ENCODE assay signal across 15 cellular contexts in the genomic region with DNA sequence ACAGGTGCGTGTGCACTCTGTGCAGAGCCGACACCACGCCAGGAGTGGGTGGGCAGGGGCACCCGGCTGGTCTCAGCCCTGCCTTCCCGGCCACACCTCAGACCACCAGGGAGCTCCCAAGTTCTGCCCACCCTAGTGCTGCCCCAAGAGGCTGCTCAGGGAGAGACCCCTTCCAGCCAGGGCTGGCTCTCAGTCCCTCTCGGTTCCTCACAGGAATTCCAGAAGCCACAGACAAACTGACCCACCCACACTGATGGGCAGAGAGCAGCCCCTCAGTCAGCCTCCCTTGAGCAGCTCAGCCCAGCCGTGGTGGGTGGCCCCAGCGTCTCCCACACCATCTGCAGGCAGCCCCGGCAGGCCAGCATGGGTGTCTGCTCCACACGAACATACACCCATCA. TPM values are rescaled to one million over a fixed set of nuclear protein-coding genes. Genes with fewer than 3 reads are reported as not detected.
DNase-seq lines count a peak whose midpoint lies in the region; ATAC-seq, FAIRE-seq and TF ChIP-seq lines count a peak whose summit lies in the region.
"Had no signal": no experiment of that assay in that cellular context is flagged by ENCODE, and none has a peak within 500 bp of the region (broad histone marks: within the 10 kb centered on the region; RNA-seq: fewer than 3 reads in every experiment).

No MANE protein-coding gene starts in this region.

- H3K9ac ChIP-seq in kidney (ENCODE audit: low read length in 2 of 2) = no peak overlapping the region

- peak; percentile 20 for DNase-seq in activated T-cell treated with anti-CD3 and anti-CD28 coated beads, Interleukin-2, amount 50 U/mL, for 24 hours
- DNase-seq in activated T-cell treated with anti-CD3 and anti-CD28 coated beads, Interleukin-2, amount 50 U/mL, for 72 hours = no peak
- DNase-seq in kidney = peak; percentile 50
- no peak for DNase-seq in type B pancreatic cell (ENCODE audit: extremely low spot score, unreplicated experiment)
- no peak for DNase-seq in NCI-H2196 (lab: John Stamatoyannopoulos, UW; ENCODE audit: unreplicated experiment)
- DNase-seq in activated naive CD4-positive, alpha-beta T cell treated with anti-CD3 and anti-CD28 coated beads, Interleukin-2, amount 50 U/mL, for 72 hours (ENCODE audit: low spot score in 2 of 2) = no peak
- DNase-seq in activated naive CD8-positive, alpha-beta T cell treated with anti-CD3 and anti-CD28 coated beads for 36 hours = no peak
- DNase-seq: activated naive CD4-positive, alpha-beta T cell treated with anti-CD3 and anti-CD28 coated beads, Interleukin-2, amount 50 U/mL, for 16 hours; central memory CD4-positive, alpha-beta T cell; naive thymus-derived CD8-positive, alpha-beta T cell; NCI-H2107; NCI-H774; small intestine had no signal

- TF ChIP-seq CTCF in kidney (IDR thresholded peaks at IDR 0.05; ENCODE audit: borderline replicate concordance, extremely low read depth, insufficient read depth) (no peak), type B pancreatic cell (conservative IDR thresholded peaks at IDR 0.05) (peak; percentile 30)

- no peak for ATAC-seq in activated T-cell treated with anti-CD3 and anti-CD28 coated beads, Interleukin-2, amount 50 U/mL, for 72 hours (replicated peaks in 1 of 2)
- peak; percentile 9 for ATAC-seq in SK-N-SH treated with all-trans-retinoic acid at 6 μM for 48 hours
- ATAC-seq in activated naive CD4-positive, alpha-beta T cell treated with anti-CD3 and anti-CD28 coated beads, Interleukin-2, amount 50 U/mL, for 72 hours = no peak
- ATAC-seq: naive thymus-derived CD8-positive, alpha-beta T cell had no signal

- no peak overlapping the region for H3K27ac ChIP-seq in kidney (ENCODE audit: low read depth in 2 of 2, low read length in 2 of 2)

- H3K27ac Mint-ChIP-seq in activated T-cell treated with anti-CD3 and anti-CD28 coated beads, Interleukin-2, amount 50 U/mL, for 24 hours = no peak overlapping the region
- H3K27ac Mint-ChIP-seq in activated T-cell treated with anti-CD3 and anti-CD28 coated beads, Interleukin-2, amount 50 U/mL, for 72 hours = no peak overlapping the region
- peak overlapping the region; percentile 60 for H3K27ac Mint-ChIP-seq in type B pancreatic cell
- no peak overlapping the region for H3K27ac Mint-ChIP-seq in activated naive CD4-positive, alpha-beta T cell treated with anti-CD3 and anti-CD28 coated beads, Interleukin-2, amount 50 U/mL, for 72 hours
- no peak overlapping the region for H3K27ac Mint-ChIP-seq in activated naive CD8-positive, alpha-beta T cell treated with anti-CD3 and anti-CD28 coated beads for 36 hours

- peaks cover 0 to 2% of the 10 kb centered on the region in 2 donors for H3K36me3 ChIP-seq in kidney (ENCODE audit: control insufficient read depth in 1 of 2, insufficient read depth in 2 of 2, low read length in 2 of 2)

- peaks cover 13% of the 10 kb centered on the region for H3K9me3 Mint-ChIP-seq in activated T-cell treated with anti-CD3 and anti-CD28 coated beads, Interleukin-2, amount 50 U/mL, for 24 hours
- H3K9me3 Mint-ChIP-seq in activated T-cell treated with anti-CD3 and anti-CD28 coated beads, Interleukin-2, amount 50 U/mL, for 72 hours = peaks cover 0 to 6% of the 10 kb centered on the region in 2 donors
- H3K9me3 Mint-ChIP-seq in type B pancreatic cell = peaks cover 6% of the 10 kb centered on the region
- H3K9me3 Mint-ChIP-seq in activated naive CD4-positive, alpha-beta T cell treated with anti-CD3 and anti-CD28 coated beads, Interleukin-2, amount 50 U/mL, for 72 hours = peaks cover 7 to 10% of the 10 kb centered on the region in 2 donors
- H3K9me3 Mint-ChIP-seq in activated naive CD8-positive, alpha-beta T cell treated with anti-CD3 and anti-CD28 coated beads for 36 hours = peaks cover 7% of the 10 kb centered on the region

- no peaks in the 10 kb centered on the region for H3K9me3 ChIP-seq in kidney (ENCODE audit: control insufficient read depth in 1 of 2, low read length in 2 of 2)

- FAIRE-seq in kidney (lab: Jason Lieb, UNC) = no peak
- FAIRE-seq: endometrium, small intestine had no signal

- H3K4me1 Mint-ChIP-seq in activated T-cell treated with anti-CD3 and anti-CD28 coated beads, Interleukin-2, amount 50 U/mL, for 24 hours (ENCODE audit: low read depth) = no peaks in the 10 kb centered on the region
- no peaks in the 10 kb centered on the region for H3K4me1 Mint-ChIP-seq in activated T-cell treated with anti-CD3 and anti-CD28 coated beads, Interleukin-2, amount 50 U/mL, for 72 hours (ENCODE audit: low read depth)
- peaks cover 8% of the 10 kb centered on the region for H3K4me1 Mint-ChIP-seq in type B pancreatic cell (ENCODE audit: unreplicated experiment)
- no peaks in the 10 kb centered on the region for H3K4me1 Mint-ChIP-seq in activated naive CD8-positive, alpha-beta T cell treated with anti-CD3 and anti-CD28 coated beads for 36 hours

- no peak overlapping the region for H3K4me3 ChIP-seq in kidney (ENCODE audit: low read length in 2 of 2)

- no peak overlapping the region for H3K4me3 Mint-ChIP-seq in activated T-cell treated with anti-CD3 and anti-CD28 coated beads, Interleukin-2, amount 50 U/mL, for 24 hours
- no peak overlapping the region for H3K4me3 Mint-ChIP-seq in activated T-cell treated with anti-CD3 and anti-CD28 coated beads, Interleukin-2, amount 50 U/mL, for 72 hours
- H3K4me3 Mint-ChIP-seq in type B pancreatic cell = no peak overlapping the region
- H3K4me3 Mint-ChIP-seq in activated naive CD8-positive, alpha-beta T cell treated with anti-CD3 and anti-CD28 coated beads for 36 hours = no peak overlapping the region
- H3K4me3 Mint-ChIP-seq: naive thymus-derived CD8-positive, alpha-beta T cell had no signal

- intact Hi-C loops in kidney (cut with DNase I) = no loop called here

- H3K36me3 Mint-ChIP-seq in activated T-cell treated with anti-CD3 and anti-CD28 coated beads, Interleukin-2, amount 50 U/mL, for 24 hours (ENCODE audit: low read depth) = peaks cover 15% of the 10 kb centered on the region
- peaks cover 2 to 11% of the 10 kb centered on the region in 2 donors for H3K36me3 Mint-ChIP-seq in activated T-cell treated with anti-CD3 and anti-CD28 coated beads, Interleukin-2, amount 50 U/mL, for 72 hours (ENCODE audit: insufficient read depth in 2 of 2)
- H3K36me3 Mint-ChIP-seq in type B pancreatic cell = peaks cover 7% of the 10 kb centered on the region
- H3K36me3 Mint-ChIP-seq in activated naive CD4-positive, alpha-beta T cell treated with anti-CD3 and anti-CD28 coated beads, Interleukin-2, amount 50 U/mL, for 72 hours = peaks cover 0 to 6% of the 10 kb centered on the region in 2 donors
- H3K36me3 Mint-ChIP-seq in activated naive CD8-positive, alpha-beta T cell treated with anti-CD3 and anti-CD28 coated beads for 36 hours = peaks cover 18% of the 10 kb centered on the region

- no peaks in the 10 kb centered on the region for H3K27me3 Mint-ChIP-seq in activated T-cell treated with anti-CD3 and anti-CD28 coated beads, Interleukin-2, amount 50 U/mL, for 24 hours
- H3K27me3 Mint-ChIP-seq in activated T-cell treated with anti-CD3 and anti-CD28 coated beads, Interleukin-2, amount 50 U/mL, for 72 hours (ENCODE audit: low read depth) = no peaks in the 10 kb centered on the region
- no peaks in the 10 kb centered on the region for H3K27me3 Mint-ChIP-seq in type B pancreatic cell
- no peaks in the 10 kb centered on the region for H3K27me3 Mint-ChIP-seq in activated naive CD8-positive, alpha-beta T cell treated with anti-CD3 and anti-CD28 coated beads for 36 hours
- H3K27me3 Mint-ChIP-seq: naive thymus-derived CD8-positive, alpha-beta T cell had no signal

- H3K4me1 ChIP-seq in kidney (ENCODE audit: control insufficient read depth in 1 of 2, insufficient read depth in 1 of 2, low read depth in 1 of 2, low read length in 2 of 2) = no peaks in the 10 kb centered on the region

TF ChIP-seq in SK-N-SH treated with all-trans-retinoic acid at 6 μM for 48 hours, 23 proteins besides CTCF, POLR2A, EP300 and RAD21 (continues in another document):
- TF ChIP-seq RARB (CRISPR knock-in tag; IDR thresholded peaks at IDR 0.05) (no peak), OSR1 (CRISPR knock-in tag; IDR thresholded peaks at IDR 0.05) (no peak), GLIS3 (CRISPR knock-in tag; IDR thresholded peaks at IDR 0.05) (no peak), ZNF70 (CRISPR knock-in tag; IDR thresholded peaks at IDR 0.05) (no peak), CSDC2 (CRISPR knock-in tag; IDR thresholded peaks at IDR 0.05) (no peak), ZFP3 (CRISPR knock-in tag; IDR thresholded peaks at IDR 0.05) (no peak)
- TF ChIP-seq, protein P1, sequence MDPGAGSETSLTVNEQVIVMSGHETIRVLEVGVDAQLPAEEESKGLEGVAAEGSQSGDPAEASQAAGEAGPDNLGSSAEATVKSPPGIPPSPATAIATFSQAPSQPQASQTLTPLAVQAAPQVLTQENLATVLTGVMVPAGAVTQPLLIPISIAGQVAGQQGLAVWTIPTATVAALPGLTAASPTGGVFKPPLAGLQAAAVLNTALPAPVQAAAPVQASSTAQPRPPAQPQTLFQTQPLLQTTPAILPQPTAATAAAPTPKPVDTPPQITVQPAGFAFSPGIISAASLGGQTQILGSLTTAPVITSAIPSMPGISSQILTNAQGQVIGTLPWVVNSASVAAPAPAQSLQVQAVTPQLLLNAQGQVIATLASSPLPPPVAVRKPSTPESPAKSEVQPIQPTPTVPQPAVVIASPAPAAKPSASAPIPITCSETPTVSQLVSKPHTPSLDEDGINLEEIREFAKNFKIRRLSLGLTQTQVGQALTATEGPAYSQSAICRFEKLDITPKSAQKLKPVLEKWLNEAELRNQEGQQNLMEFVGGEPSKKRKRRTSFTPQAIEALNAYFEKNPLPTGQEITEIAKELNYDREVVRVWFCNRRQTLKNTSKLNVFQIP (CRISPR knock-in tag; IDR thresholded peaks at IDR 0.05; ENCODE audit: borderline replicate concordance, low read depth) = no peak

RNA-seq across cellular contexts. Expression of a gene that starts 33.8 kb away (rescaled TPM):
- total RNA-seq in activated T-cell treated with anti-CD3 and anti-CD28 coated beads, Interleukin-2, amount 50 U/mL, for 72 hours = 1 to 10 TPM; 3.2 to 3.6 TPM
- total RNA-seq in kidney (124 TPM), type B pancreatic cell (ENCODE audit: low replicate concordance) (58.0 and 78.0 TPM in 2 replicates)
- 18.4 TPM for polyA plus RNA-seq in kidney (ENCODE audit: insufficient read depth, low read depth, low replicate concordance)
- 1 to 10 TPM; 1.6 to 5.5 TPM for total RNA-seq in activated naive CD4-positive, alpha-beta T cell treated with anti-CD3 and anti-CD28 coated beads, Interleukin-2, amount 50 U/mL, for 72 hours
- 1 to 10 TPM in 1 of 2 experiments, under 1 TPM in 1; 0.64 to 1.3 TPM for total RNA-seq in activated naive CD8-positive, alpha-beta T cell treated with anti-CD3 and anti-CD28 coated beads for 36 hours

Comparison
In these comparisons a context has a peak if more than half of its experiments do, and no peak if none do; other contexts are left out.
1. DNase-seq: peak in activated T-cell treated with anti-CD3 and anti-CD28 coated beads, Interleukin-2, amount 50 U/mL, for 24 hours (single experiment) and kidney (single experiment); none in activated T-cell treated with anti-CD3 and anti-CD28 coated beads, Interleukin-2, amount 50 U/mL, for 72 hours (0 of 2), type B pancreatic cell (single experiment), NCI-H2196 (single experiment), activated naive CD4-positive, alpha-beta T cell treated with anti-CD3 and anti-CD28 coated beads, Interleukin-2, amount 50 U/mL, for 72 hours (0 of 2) and activated naive CD8-positive, alpha-beta T cell treated with anti-CD3 and anti-CD28 coated beads for 36 hours (single experiment).